ENCODE assay signal across 10 cellular contexts in genomic region chr9:94921656-94922055, GRCh38.
A peak's percentile ranks its signal among the peaks of the same experiment; 100 is the strongest.
DNase-seq lines count a peak whose midpoint lies in the region; ATAC-seq, FAIRE-seq and TF ChIP-seq lines count a peak whose summit lies in the region.
"Had no signal": no experiment of that assay in that cellular context is flagged by ENCODE, and none has a peak within 500 bp of the region (broad histone marks: within the 10 kb centered on the region; RNA-seq: fewer than 3 reads in every experiment).

No MANE protein-coding gene starts in this region.

- CTCF ChIA-PET in endothelial cell of umbilical vein (lab: Charles Lee) = interaction anchor here (1.6 kb wide), 1 partner anchor 29 kb away, joined by 4 read pairs; no protein-coding TSS in a partner anchor

- H3K27me3 ChIP-seq in right atrium auricular region (no peaks in the 10 kb centered on the region), endothelial cell of umbilical vein (ENCODE audit: control insufficient read depth in 2 of 2, insufficient read depth in 2 of 2, low read length in 2 of 2) (no peaks in the 10 kb centered on the region), osteoblast (ENCODE audit: insufficient read depth, low read length) (no peaks in the 10 kb centered on the region), aorta (ENCODE audit: control insufficient read depth in 1 of 2, insufficient read depth in 2 of 2, low read length in 1 of 2) (no peaks in the 10 kb centered on the region)

- H3K27ac ChIP-seq in right atrium auricular region = peak overlapping the region; percentile 71 to 85
- peak overlapping the region; percentile 38 for H3K27ac ChIP-seq in endothelial cell of umbilical vein (ENCODE audit: insufficient read depth, low read depth, low read length)
- H3K27ac ChIP-seq in osteoblast (ENCODE audit: low read depth, low read length) = peak overlapping the region; percentile 97
- peak overlapping the region; percentile 100 for H3K27ac ChIP-seq in aorta (ENCODE audit: low read depth in 1 of 2, low read length in 2 of 2)

- TF ChIP-seq POLR2A in endothelial cell of umbilical vein (IDR thresholded peaks at IDR 0.05; ENCODE audit: low read depth, low read length) = no peak

- no TSS peak for BruUV-seq in endothelial cell of umbilical vein (replicated peaks; lab: Mats Ljungman, UMichigan)

- H3K9me3 ChIP-seq in right atrium auricular region = no peaks in the 10 kb centered on the region
- no peaks in the 10 kb centered on the region for H3K9me3 ChIP-seq in endothelial cell of umbilical vein (replicated peaks; ENCODE audit: control insufficient read depth, insufficient read depth, low read length)
- no peaks in the 10 kb centered on the region for H3K9me3 ChIP-seq in osteoblast (ENCODE audit: low read depth, low read length)
- H3K9me3 ChIP-seq in aorta (ENCODE audit: control insufficient read depth, low read length) = no peaks in the 10 kb centered on the region

- peak overlapping the region; percentile 31 for H3K9ac ChIP-seq in endothelial cell of umbilical vein (replicated peaks; ENCODE audit: extremely low read depth, insufficient read depth, low read length)

- TF ChIP-seq CTCF in right atrium auricular region (IDR thresholded peaks at IDR 0.05) = no peak
- no peak for TF ChIP-seq CTCF in endothelial cell of umbilical vein (IDR thresholded peaks at IDR 0.05; ENCODE audit: extremely low read depth in 1 of 2, insufficient read depth in 1 of 2, low read depth in 1 of 2, low read length in 2 of 2)
- TF ChIP-seq CTCF in osteoblast (IDR thresholded peaks at IDR 0.05; ENCODE audit: extremely low read depth, low read depth, low read length) = no peak

- H3K79me2 ChIP-seq in endothelial cell of umbilical vein (ENCODE audit: control insufficient read depth, insufficient read depth, low read length) (no peaks in the 10 kb centered on the region), osteoblast (ENCODE audit: insufficient read depth, low read length) (peaks cover 39% of the 10 kb centered on the region)

- no peaks in the 10 kb centered on the region for H3K9me1 ChIP-seq in endothelial cell of umbilical vein (replicated peaks; ENCODE audit: control insufficient read depth, extremely low read depth, insufficient read depth, low read length)

- intact Hi-C loops in left cardiac atrium (cut with DNase I) = no loop called here
- intact Hi-C loops in endothelial cell of umbilical vein (cut with micrococcal nuclease) = no loop called here
- intact Hi-C loops in aorta (cut with DNase I) = loop anchor here (2.0 to 5.0 kb wide), 2 partner anchors 76 to 83 kb away; no protein-coding TSS in a partner anchor

- DNase-seq in right atrium auricular region (ENCODE audit: low spot score) (no peak), left cardiac atrium (no peak), endothelial cell of umbilical vein (ENCODE audit: low read depth, low spot score) (no peak), osteoblast (ENCODE audit: insufficient read length, low spot score, missing footprints) (no peak), aorta (no peak), NCI-H2196 (lab: John Stamatoyannopoulos, UW; ENCODE audit: unreplicated experiment) (no peak), SHP77 (lab: John Stamatoyannopoulos, UW) (no peak)
- DNase-seq in activated CD4-positive, CD25-positive, alpha-beta regulatory T cell (lab: John Stamatoyannopoulos, UW) = no peak
- DNase-seq: activated T-cell treated with anti-CD3 and anti-CD28 coated beads, Interleukin-2, amount 50 U/mL, for 24 hours had no signal

- H3K4me1 ChIP-seq in right atrium auricular region (peaks cover 0 to 54% of the 10 kb centered on the region in 2 donors), endothelial cell of umbilical vein (ENCODE audit: control insufficient read depth, extremely low read depth, insufficient read depth, low read length) (peaks cover 18% of the 10 kb centered on the region), osteoblast (ENCODE audit: insufficient read depth, low read length) (peaks cover 52% of the 10 kb centered on the region), aorta (ENCODE audit: control insufficient read depth in 1 of 2, insufficient read depth in 2 of 2, low read length in 2 of 2) (peaks cover 13% of the 10 kb centered on the region in 2 donors)

- dilution Hi-C loops in endothelial cell of umbilical vein (cut with MboI; ENCODE audit: extremely low pct_ligation_motif_present, low sequenced_read_pairs) = no loop called here

- H3K4me3 ChIP-seq in right atrium auricular region = no peak overlapping the region
- no peak overlapping the region for H3K4me3 ChIP-seq in endothelial cell of umbilical vein (replicated peaks in 1 of 3; ENCODE audit: insufficient read depth in 1 of 3, low read depth in 1 of 3, low read length in 3 of 3)
- peak overlapping the region; percentile 29 for H3K4me3 ChIP-seq in osteoblast (ENCODE audit: insufficient read depth, low read length)
- H3K4me3 ChIP-seq in aorta (ENCODE audit: low read length in 2 of 2) = no peak overlapping the region
- H3K4me3 ChIP-seq: K562 had no signal

- peak overlapping the region; percentile 52 for H2AFZ ChIP-seq in endothelial cell of umbilical vein (ENCODE audit: low read depth, low read length)
- no peak overlapping the region for H2AFZ ChIP-seq in osteoblast (ENCODE audit: low read length)

- 34 to 35% methylated on average over 11 of the region's 11 CpGs for WGBS in aorta, 2 donors

- H3K36me3 ChIP-seq in right atrium auricular region (no peaks in the 10 kb centered on the region), endothelial cell of umbilical vein (ENCODE audit: control insufficient read depth in 2 of 2, extremely low read depth in 1 of 2, insufficient read depth in 2 of 2, low read length in 2 of 2) (no peaks in the 10 kb centered on the region), osteoblast (ENCODE audit: insufficient read depth, low read length) (peaks cover 12% of the 10 kb centered on the region), aorta (ENCODE audit: control insufficient read depth in 1 of 2, insufficient read depth in 2 of 2, low read length in 1 of 2) (no peaks in the 10 kb centered on the region)

- no peak for ATAC-seq in left cardiac atrium
- ATAC-seq in aorta (ENCODE audit: low FRiP score) = no peak
- ATAC-seq: K562 had no signal

- POLR2A ChIA-PET in endothelial cell of umbilical vein (lab: Charles Lee) = no interaction called here

- H3K4me2 ChIP-seq in endothelial cell of umbilical vein (ENCODE audit: insufficient read depth, low read length) (peak overlapping the region; percentile 32), osteoblast (ENCODE audit: insufficient read depth, low read length) (peak overlapping the region; percentile 74)

- H4K20me1 ChIP-seq in endothelial cell of umbilical vein (replicated peaks; ENCODE audit: control insufficient read depth, extremely low read depth, insufficient read depth, low read length) (no peaks in the 10 kb centered on the region), osteoblast (ENCODE audit: insufficient read depth, low read length) (no peaks in the 10 kb centered on the region)

- peak; percentile 56 for FAIRE-seq in endothelial cell of umbilical vein (lab: Jason Lieb, UNC)
- FAIRE-seq: K562 had no signal

TF ChIP-seq in endothelial cell of umbilical vein, 7 proteins besides CTCF, POLR2A, EP300 and RAD21:
- TF ChIP-seq JUN (IDR thresholded peaks at IDR 0.05; ENCODE audit: borderline replicate concordance, insufficient read depth, insufficient read length, low read depth) (no peak), MYC (IDR thresholded peaks at IDR 0.05; ENCODE audit: low read depth, low read length) (no peak), FOS (IDR thresholded peaks at IDR 0.05; ENCODE audit: borderline replicate concordance, insufficient read depth, low read length) (no peak), POLR2AphosphoS5 (IDR thresholded peaks at IDR 0.05; ENCODE audit: insufficient read depth, low read depth, low read length) (no peak), GATA2 (IDR thresholded peaks at IDR 0.05; ENCODE audit: insufficient read depth, insufficient read length, low read depth, low read length) (no peak), MAX (IDR thresholded peaks at IDR 0.05; ENCODE audit: insufficient read depth, insufficient read length) (no peak), EZH2 (IDR thresholded peaks at IDR 0.05; ENCODE audit: borderline replicate concordance, low read depth, low read length, severe bottlenecking) (no peak)

Comparison
In these comparisons a context has a peak if more than half of its experiments do, and no peak if none do; other contexts are left out.
1. H3K27ac ChIP-seq: peak in every context shown above with its lines; median percentile 100 in aorta; 97 in osteoblast; 78 in right atrium auricular region; 38 in endothelial cell of umbilical vein.
2. intact Hi-C loops: an anchor here in aorta (2.0 to 5.0 kb wide); none called in left cardiac atrium and endothelial cell of umbilical vein.